Comparison of ENCODE assay signal across 31 cellular contexts in genomic region chr11:96002754-96003290, GRCh38.
"Had no signal": no experiment of that assay in that cellular context is flagged by ENCODE, and none has a peak within 500 bp of the region (broad histone marks: within the 10 kb centered on the region; RNA-seq: fewer than 3 reads in every experiment).

No MANE protein-coding gene starts in this region.

- DNase-seq: activated CD4-positive, alpha-beta memory T cell treated with anti-CD3 and anti-CD28 coated beads, Interleukin-2, amount 10 ng/mL, durations not matched to agents 7 days and 5 days; activated CD4-positive, alpha-beta T cell treated with anti-CD3 and anti-CD28 coated beads for 1 hour; activated CD4-positive, alpha-beta T cell treated with anti-CD3 and anti-CD28 coated beads for 48 hours; activated CD4-positive, CD25-positive, alpha-beta regulatory T cell; activated CD8-positive, alpha-beta memory T cell treated with anti-CD3 and anti-CD28 coated beads for 24 hours; activated CD8-positive, alpha-beta memory T cell treated with anti-CD3 and anti-CD28 coated beads, Interleukin-2, amount 10 ng/mL, durations not matched to agents 7 days and 5 days; activated CD8-positive, alpha-beta memory T cell treated with anti-CD3 and anti-CD28 coated beads, Interleukin-2, amount 50 U/mL, for 48 hours; activated gamma-delta T cell; activated naive CD4-positive, alpha-beta T cell treated with Interleukin-2 at 50 U/mL for 16 hours; adrenal gland; body of pancreas; NCI-H1092 treated with DMSO at 0.1 percent for 48 hours; NCI-H1417; NCI-H146; NCI-H187 treated with DMSO at 0.1 percent for 48 hours; NCI-H2081; NCI-H2171 treated with DMSO at 0.1 percent for 48 hours; NCI-H2227 treated with DMSO at 0.1 percent for 48 hours; NCI-H446; NCI-H524; NCI-H69; SHP77; SJCRH30; T1000; WERI-Rb-1 had no signal

- H3K27ac ChIP-seq: adrenal gland, body of pancreas, SJCRH30, SK-N-MC, WERI-Rb-1 had no signal

- H3K4me1 ChIP-seq: SJCRH30 had no signal

- H3K4me1 Mint-ChIP-seq: activated CD4-positive, alpha-beta memory T cell treated with anti-CD3 and anti-CD28 coated beads, Interleukin-2, amount 10 ng/mL, durations not matched to agents 7 days and 5 days had no signal

- ATAC-seq: activated CD8-positive, alpha-beta memory T cell treated with anti-CD3 and anti-CD28 coated beads, Interleukin-2, amount 10 ng/mL, durations not matched to agents 7 days and 5 days; activated naive CD4-positive, alpha-beta T cell treated with anti-CD3 and anti-CD28 coated beads, Interleukin-2, amount 50 U/mL, for 72 hours; body of pancreas; Panc1 had no signal

- H3K27me3 ChIP-seq: adrenal gland, body of pancreas, breast epithelium, SJCRH30 had no signal

- H3K36me3 ChIP-seq: adrenal gland, breast epithelium, SJCRH30, WERI-Rb-1 had no signal

- H3K27me3 Mint-ChIP-seq: activated CD4-positive, alpha-beta memory T cell treated with anti-CD3 and anti-CD28 coated beads, Interleukin-2, amount 10 ng/mL, durations not matched to agents 7 days and 5 days; activated CD8-positive, alpha-beta memory T cell treated with anti-CD3 and anti-CD28 coated beads, Interleukin-2, amount 10 ng/mL, durations not matched to agents 7 days and 5 days had no signal

- H3K4me3 Mint-ChIP-seq: activated CD4-positive, alpha-beta memory T cell treated with anti-CD3 and anti-CD28 coated beads, Interleukin-2, amount 10 ng/mL, durations not matched to agents 7 days and 5 days; activated CD8-positive, alpha-beta memory T cell treated with anti-CD3 and anti-CD28 coated beads, Interleukin-2, amount 10 ng/mL, durations not matched to agents 7 days and 5 days had no signal

- H3K4me3 ChIP-seq: adrenal gland, body of pancreas, breast epithelium, SJCRH30, SK-N-MC had no signal

- H3K9me3 ChIP-seq: adrenal gland, body of pancreas, breast epithelium, SJCRH30 had no signal

- H3K27ac Mint-ChIP-seq: activated CD4-positive, alpha-beta memory T cell treated with anti-CD3 and anti-CD28 coated beads, Interleukin-2, amount 10 ng/mL, durations not matched to agents 7 days and 5 days; activated CD8-positive, alpha-beta memory T cell treated with anti-CD3 and anti-CD28 coated beads, Interleukin-2, amount 10 ng/mL, durations not matched to agents 7 days and 5 days; activated T-helper 2 cell treated with anti-CD3 and anti-CD28 coated beads, Interferon-gamma antibody, Interleukin-2, Interleukin-4, amounts not matched to agents 10 μg/mL and 5 μg/mL and 100 μg/mL, durations not matched to agents 14 hours and 24 hours and 36 hours had no signal

- FAIRE-seq: astrocyte had no signal
